Comparison of ENCODE assay signal across 1 cellular context in the genomic region with DNA sequence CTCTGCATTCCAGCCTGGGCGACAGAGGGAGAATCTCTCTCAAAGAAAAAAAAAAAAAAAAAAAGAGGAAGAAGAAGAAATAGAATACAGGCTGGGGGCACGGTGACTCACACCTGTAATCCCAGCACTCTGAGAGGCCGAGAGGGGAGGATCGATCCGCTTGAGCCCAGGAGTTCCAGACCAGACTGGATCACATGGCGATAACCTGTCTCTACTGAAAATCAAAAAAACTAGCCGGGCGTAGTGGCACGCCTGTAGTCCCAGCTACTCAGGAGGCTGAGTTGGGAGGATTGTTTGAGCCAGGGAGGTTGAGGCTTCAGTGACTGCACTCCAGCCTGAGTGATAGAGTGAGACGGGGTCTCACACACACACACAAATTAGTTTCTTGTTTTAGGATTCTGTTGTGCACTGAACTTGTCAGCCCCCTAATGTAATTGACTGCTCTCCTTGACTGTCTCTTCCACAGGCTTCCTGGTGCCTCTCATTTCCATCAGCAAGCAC.
TF ChIP-seq lines count a peak whose summit lies in the region.

No MANE protein-coding gene starts in this region.

TF ChIP-seq in K562, 482 proteins besides CTCF, POLR2A, EP300 and RAD21:
- TF ChIP-seq SMARCE1 (IDR thresholded peaks at IDR 0.05) (peak; percentile 73), ZNF384 (IDR thresholded peaks at IDR 0.05; ENCODE audit: low read depth, low read length) (peak; percentile 81), KDM5B (IDR thresholded peaks at IDR 0.05; ENCODE audit: insufficient replicate concordance, low read depth, low read length) (no peak), SMARCA4 (IDR thresholded peaks at IDR 0.05) (0 out of 2 replicates have a peak, but pooled peaks have one; percentile 39), JUND (IDR thresholded peaks at IDR 0.05; ENCODE audit: borderline replicate concordance, low read depth, low read length) (peak; percentile 66; the same call in 1 of the 2 replicates), JUND (tag; IDR thresholded peaks at IDR 0.05; ENCODE audit: borderline replicate concordance, low read depth, low read length) (peak; percentile 47; the same call in 1 of the 3 replicates), ZNF780A (CRISPR knock-in tag; IDR thresholded peaks at IDR 0.05) (no peak), KLF10 (CRISPR knock-in tag; IDR thresholded peaks at IDR 0.05) (no peak), CREBBP (IDR thresholded peaks at IDR 0.05; ENCODE audit: low read depth, low read length) (no peak), FOSL1 (tag; conservative IDR thresholded peaks at IDR 0.05) (peak; percentile 45), TGIF2 (CRISPR knock-in tag; IDR thresholded peaks at IDR 0.05) (no peak)
- TF ChIP-seq, protein P1, sequence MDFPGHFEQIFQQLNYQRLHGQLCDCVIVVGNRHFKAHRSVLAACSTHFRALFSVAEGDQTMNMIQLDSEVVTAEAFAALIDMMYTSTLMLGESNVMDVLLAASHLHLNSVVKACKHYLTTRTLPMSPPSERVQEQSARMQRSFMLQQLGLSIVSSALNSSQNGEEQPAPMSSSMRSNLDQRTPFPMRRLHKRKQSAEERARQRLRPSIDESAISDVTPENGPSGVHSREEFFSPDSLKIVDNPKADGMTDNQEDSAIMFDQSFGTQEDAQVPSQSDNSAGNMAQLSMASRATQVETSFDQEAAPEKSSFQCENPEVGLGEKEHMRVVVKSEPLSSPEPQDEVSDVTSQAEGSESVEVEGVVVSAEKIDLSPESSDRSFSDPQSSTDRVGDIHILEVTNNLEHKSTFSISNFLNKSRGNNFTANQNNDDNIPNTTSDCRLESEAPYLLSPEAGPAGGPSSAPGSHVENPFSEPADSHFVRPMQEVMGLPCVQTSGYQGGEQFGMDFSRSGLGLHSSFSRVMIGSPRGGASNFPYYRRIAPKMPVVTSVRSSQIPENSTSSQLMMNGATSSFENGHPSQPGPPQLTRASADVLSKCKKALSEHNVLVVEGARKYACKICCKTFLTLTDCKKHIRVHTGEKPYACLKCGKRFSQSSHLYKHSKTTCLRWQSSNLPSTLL (IDR thresholded peaks at IDR 0.05) = 0 out of 2 replicates have a peak, but pooled peaks have one; percentile 27
- TF ChIP-seq, protein P2, sequence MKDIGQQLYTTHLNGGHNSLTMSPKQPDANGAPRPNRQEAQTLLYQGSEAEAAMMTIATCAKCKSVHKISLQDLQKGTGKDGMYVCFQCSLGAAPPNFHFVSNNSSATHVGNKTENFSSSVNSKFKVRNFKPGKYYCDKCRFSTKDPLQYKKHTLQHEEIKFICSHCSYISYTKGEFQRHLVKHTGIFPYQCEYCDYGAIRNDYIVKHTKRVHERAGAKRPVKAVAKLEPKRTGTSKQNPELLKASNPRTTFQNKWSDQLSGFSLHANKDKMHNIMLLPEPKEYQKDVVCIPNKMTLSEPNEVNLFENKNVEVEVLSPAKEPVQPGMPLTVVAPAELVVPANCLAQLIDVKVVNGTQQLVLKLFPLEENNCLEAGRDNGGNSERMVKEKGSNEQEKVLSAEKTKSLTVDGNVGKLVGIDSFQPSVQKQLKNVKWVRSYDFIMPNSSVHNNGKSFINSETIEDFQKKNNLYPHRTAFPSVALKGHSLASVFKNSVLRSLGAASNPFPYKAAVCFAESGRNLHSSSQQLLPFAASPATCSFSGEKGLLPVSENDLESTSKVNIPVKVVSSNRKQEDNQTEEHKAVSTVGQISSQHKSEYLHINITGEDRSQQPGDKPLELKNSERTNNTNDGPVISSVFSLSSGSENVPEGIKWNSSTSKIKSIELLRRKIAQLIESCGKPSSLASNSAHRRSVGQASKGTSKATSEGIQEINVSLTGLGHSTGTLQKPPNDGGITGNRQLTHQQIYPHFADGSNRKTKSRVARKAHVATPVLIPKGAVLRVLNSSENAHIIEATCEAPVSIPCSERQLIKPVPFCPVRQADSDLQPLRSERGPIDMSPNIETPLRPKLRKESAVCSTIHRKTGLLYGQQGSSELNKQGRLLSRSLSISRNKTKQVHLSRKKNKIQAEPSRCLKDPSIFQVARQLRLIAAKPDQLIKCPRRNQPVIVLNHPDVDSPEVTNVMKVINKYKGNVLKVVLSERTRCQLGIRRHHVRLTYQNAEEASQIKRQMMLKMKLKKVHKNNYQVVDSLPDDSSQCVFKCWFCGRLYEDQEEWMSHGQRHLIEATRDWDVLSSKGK (CRISPR knock-in tag; IDR thresholded peaks at IDR 0.05) = no peak
- TF ChIP-seq, protein P3, sequence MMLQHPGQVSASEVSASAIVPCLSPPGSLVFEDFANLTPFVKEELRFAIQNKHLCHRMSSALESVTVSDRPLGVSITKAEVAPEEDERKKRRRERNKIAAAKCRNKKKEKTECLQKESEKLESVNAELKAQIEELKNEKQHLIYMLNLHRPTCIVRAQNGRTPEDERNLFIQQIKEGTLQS (IDR thresholded peaks at IDR 0.05) = peak; percentile 67; the same call in 1 of the 2 replicates
- TF ChIP-seq, protein P3 (CRISPR knock-in tag; conservative IDR thresholded peaks at IDR 0.05) = no peak
TF ChIP-seq in K562: peak in this region for 7.
